2 cellular contexts compared by ENCODE assay signal in genomic region chr10:101817542-101818118, GRCh38.
TF ChIP-seq lines count a peak whose summit lies in the region.

No MANE protein-coding gene starts in this region.

TF ChIP-seq in K562, 482 proteins besides CTCF, POLR2A, EP300 and RAD21 (continues in another document):
- TF ChIP-seq HDAC3 (IDR thresholded peaks at IDR 0.05; ENCODE audit: borderline replicate concordance, partially characterized antibody) (no peak), ZNF778 (CRISPR knock-in tag; IDR thresholded peaks at IDR 0.05) (no peak), CHD1 (IDR thresholded peaks at IDR 0.05; ENCODE audit: low read length) (peak; percentile 91), TEAD1 (CRISPR knock-in tag; IDR thresholded peaks at IDR 0.05) (no peak), SP1 (CRISPR knock-in tag; IDR thresholded peaks at IDR 0.05) (0 out of 2 replicates have a peak, but pooled peaks have one; percentile 35), MTA1 (IDR thresholded peaks at IDR 0.05; ENCODE audit: borderline replicate concordance) (0 out of 2 replicates have a peak, but pooled peaks have one; percentile 61), FOXJ2 (tag; IDR thresholded peaks at IDR 0.05) (peak; percentile 9; the same call in 1 of the 2 replicates), ATF1 (CRISPR knock-in tag; IDR thresholded peaks at IDR 0.05) (0 out of 2 replicates have a peak, but pooled peaks have one; percentile 16), ATF1 (tag; IDR thresholded peaks at IDR 0.05) (no peak), PHB (CRISPR knock-in tag; IDR thresholded peaks at IDR 0.05) (no peak), SNIP1 (IDR thresholded peaks at IDR 0.05; ENCODE audit: low read depth) (no peak), ZNF263 (CRISPR knock-in tag; IDR thresholded peaks at IDR 0.05; ENCODE audit: borderline replicate concordance) (0 out of 2 replicates have a peak, but pooled peaks have one; percentile 37), YBX1 (IDR thresholded peaks at IDR 0.05) (no peak), ZKSCAN3 (CRISPR knock-in tag; IDR thresholded peaks at IDR 0.05) (no peak), CREB1 (IDR thresholded peaks at IDR 0.05) (peak; percentile 64), CREB1 (CRISPR knock-in tag; IDR thresholded peaks at IDR 0.05) (0 out of 2 replicates have a peak, but pooled peaks have one; percentile 25), HMGN3 (IDR thresholded peaks at IDR 0.05; ENCODE audit: borderline replicate concordance, extremely low read depth, insufficient read length, low read depth, low read length) (peak; percentile 49), NFIC (IDR thresholded peaks at IDR 0.05) (peak; percentile 86), SIN3A (IDR thresholded peaks at IDR 0.05; ENCODE audit: borderline replicate concordance in 2 of 2, control insufficient read depth in 1 of 2, low read depth in 2 of 2, low read length in 2 of 2) (peak in 1 of 2 experiments; percentile 65; a peak in 1 of 4 replicates), PCBP1 (IDR thresholded peaks at IDR 0.05; ENCODE audit: low read depth, low read length, poor library complexity, severe bottlenecking) (peak; percentile 66), HDAC2 (IDR thresholded peaks at IDR 0.05) (no peak), OTX1 (CRISPR knock-in tag; IDR thresholded peaks at IDR 0.05) (0 out of 2 replicates have a peak, but pooled peaks have one; percentile 8), ZKSCAN1 (IDR thresholded peaks at IDR 0.05; ENCODE audit: low read depth, low read length) (no peak), TBP (optimal IDR thresholded peaks at IDR 0.05; ENCODE audit: low read depth, low read length) (peak; percentile 70), U2AF1 (optimal IDR thresholded peaks at IDR 0.05; ENCODE audit: low read depth, low read length) (no peak), YY1 (IDR thresholded peaks at IDR 0.05; ENCODE audit: borderline replicate concordance in 1 of 3, control insufficient read depth in 1 of 3, extremely low read depth in 1 of 3, insufficient read depth in 3 of 3, insufficient read length in 1 of 3, insufficient replicate concordance in 2 of 3, low read depth in 1 of 3, low read length in 2 of 3) (peak in 1 of 3 experiments; percentile 28), POLR2AphosphoS5 (IDR thresholded peaks at IDR 0.05; ENCODE audit: control insufficient read depth, insufficient read depth, low read depth, low read length) (peak; percentile 45), MCM5 (IDR thresholded peaks at IDR 0.05; ENCODE audit: low read depth) (no peak)
- TF ChIP-seq, protein P1, sequence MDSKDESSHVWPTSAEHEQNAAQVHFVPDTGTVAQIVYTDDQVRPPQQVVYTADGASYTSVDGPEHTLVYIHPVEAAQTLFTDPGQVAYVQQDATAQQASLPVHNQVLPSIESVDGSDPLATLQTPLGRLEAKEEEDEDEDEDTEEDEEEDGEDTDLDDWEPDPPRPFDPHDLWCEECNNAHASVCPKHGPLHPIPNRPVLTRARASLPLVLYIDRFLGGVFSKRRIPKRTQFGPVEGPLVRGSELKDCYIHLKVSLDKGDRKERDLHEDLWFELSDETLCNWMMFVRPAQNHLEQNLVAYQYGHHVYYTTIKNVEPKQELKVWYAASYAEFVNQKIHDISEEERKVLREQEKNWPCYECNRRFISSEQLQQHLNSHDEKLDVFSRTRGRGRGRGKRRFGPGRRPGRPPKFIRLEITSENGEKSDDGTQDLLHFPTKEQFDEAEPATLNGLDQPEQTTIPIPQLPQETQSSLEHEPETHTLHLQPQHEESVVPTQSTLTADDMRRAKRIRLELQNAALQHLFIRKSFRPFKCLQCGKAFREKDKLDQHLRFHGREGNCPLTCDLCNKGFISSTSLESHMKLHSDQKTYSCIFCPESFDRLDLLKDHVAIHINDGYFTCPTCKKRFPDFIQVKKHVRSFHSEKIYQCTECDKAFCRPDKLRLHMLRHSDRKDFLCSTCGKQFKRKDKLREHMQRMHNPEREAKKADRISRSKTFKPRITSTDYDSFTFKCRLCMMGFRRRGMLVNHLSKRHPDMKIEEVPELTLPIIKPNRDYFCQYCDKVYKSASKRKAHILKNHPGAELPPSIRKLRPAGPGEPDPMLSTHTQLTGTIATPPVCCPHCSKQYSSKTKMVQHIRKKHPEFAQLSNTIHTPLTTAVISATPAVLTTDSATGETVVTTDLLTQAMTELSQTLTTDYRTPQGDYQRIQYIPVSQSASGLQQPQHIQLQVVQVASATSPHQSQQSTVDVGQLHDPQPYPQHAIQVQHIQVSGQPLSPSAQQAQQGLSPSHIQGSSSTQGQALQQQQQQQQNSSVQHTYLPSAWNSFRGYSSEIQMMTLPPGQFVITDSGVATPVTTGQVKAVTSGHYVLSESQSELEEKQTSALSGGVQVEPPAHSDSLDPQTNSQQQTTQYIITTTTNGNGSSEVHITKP (IDR thresholded peaks at IDR 0.05; ENCODE audit: partially characterized antibody), result peak; percentile 31
- TF ChIP-seq, protein P2, sequence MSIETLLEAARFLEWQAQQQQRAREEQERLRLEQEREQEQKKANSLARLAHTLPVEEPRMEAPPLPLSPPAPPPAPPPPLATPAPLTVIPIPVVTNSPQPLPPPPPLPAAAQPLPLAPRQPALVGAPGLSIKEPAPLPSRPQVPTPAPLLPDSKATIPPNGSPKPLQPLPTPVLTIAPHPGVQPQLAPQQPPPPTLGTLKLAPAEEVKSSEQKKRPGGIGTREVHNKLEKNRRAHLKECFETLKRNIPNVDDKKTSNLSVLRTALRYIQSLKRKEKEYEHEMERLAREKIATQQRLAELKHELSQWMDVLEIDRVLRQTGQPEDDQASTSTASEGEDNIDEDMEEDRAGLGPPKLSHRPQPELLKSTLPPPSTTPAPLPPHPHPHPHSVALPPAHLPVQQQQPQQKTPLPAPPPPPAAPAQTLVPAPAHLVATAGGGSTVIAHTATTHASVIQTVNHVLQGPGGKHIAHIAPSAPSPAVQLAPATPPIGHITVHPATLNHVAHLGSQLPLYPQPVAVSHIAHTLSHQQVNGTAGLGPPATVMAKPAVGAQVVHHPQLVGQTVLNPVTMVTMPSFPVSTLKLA (conservative IDR thresholded peaks at IDR 0.05), result peak in 1 of 2 experiments; percentile 15; a peak in 2 of 4 replicates

TF ChIP-seq in GM12891, 5 proteins besides CTCF, POLR2A, EP300 and RAD21:
- no peak for TF ChIP-seq TAF1 (IDR thresholded peaks at IDR 0.05; ENCODE audit: low read depth, low read length)
- no peak for TF ChIP-seq POU2F2 (IDR thresholded peaks at IDR 0.05; ENCODE audit: low read depth, low read length)
- no peak; the same call in 1 of the 2 replicates for TF ChIP-seq POLR2AphosphoS5 (IDR thresholded peaks at IDR 0.05; ENCODE audit: low read depth, low read length)
- no peak for TF ChIP-seq PAX5 (IDR thresholded peaks at IDR 0.05; ENCODE audit: insufficient read depth, low read length, severe bottlenecking)
- TF ChIP-seq SPI1 (IDR thresholded peaks at IDR 0.05; ENCODE audit: low read depth, low read length), result no peak
